Comparison of ENCODE assay signal across 15 cellular contexts in the genomic region with DNA sequence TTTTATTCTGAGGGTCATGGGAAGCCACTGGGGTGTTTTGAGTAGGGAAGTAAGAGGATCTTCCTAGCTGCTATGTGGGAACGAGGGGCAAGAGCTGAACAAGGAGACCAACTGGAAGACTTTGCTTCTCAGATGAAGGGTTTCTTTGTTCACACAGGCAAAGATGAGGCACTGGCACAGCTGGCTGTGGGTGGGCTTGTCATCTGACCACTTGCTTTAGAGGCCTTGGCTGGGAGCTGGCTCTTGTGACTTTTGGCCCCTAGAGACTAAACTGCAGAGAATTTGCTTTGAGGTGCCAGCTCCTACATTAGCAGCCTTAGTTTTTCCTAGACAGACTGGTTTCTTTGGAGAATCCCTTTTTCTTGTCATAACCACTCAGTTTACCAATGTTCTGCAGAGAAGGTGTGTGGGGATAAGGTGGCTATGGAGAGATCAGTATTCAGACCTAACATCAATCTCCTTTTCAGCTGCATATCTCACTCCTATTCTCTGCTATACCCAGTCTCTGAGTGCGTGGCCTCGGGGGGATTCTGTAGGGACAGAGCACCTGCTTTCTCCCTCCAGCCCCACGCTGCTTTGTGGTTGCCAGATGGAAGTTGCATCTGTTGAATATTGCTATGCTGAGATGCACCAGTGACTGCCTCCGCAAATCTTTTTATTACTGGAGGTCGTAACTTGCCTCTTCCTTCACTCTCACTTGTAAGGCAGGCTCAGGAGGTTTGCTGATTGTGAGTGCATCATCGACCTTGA. TPM values are rescaled to one million over a fixed set of nuclear protein-coding genes. Genes with fewer than 3 reads are reported as not detected.
DNase-seq lines count a peak whose midpoint lies in the region; ATAC-seq and TF ChIP-seq lines count a peak whose summit lies in the region.
"Had no signal": no experiment of that assay in that cellular context is flagged by ENCODE, and none has a peak within 500 bp of the region (broad histone marks: within the 10 kb centered on the region; RNA-seq: fewer than 3 reads in every experiment).

No MANE protein-coding gene starts in this region.

- 20% methylated on average over 7 of the region's 7 CpGs for WGBS in thymus

- H3K27me3 Mint-ChIP-seq in natural killer cell (ENCODE audit: low read depth in 2 of 2) (peaks cover 0 to 2% of the 10 kb centered on the region in 2 donors), Caco-2 (ENCODE audit: insufficient read depth, unreplicated experiment) (no peaks in the 10 kb centered on the region)
- H3K27me3 Mint-ChIP-seq in natural killer cell treated with Interleukin-12 subunit alpha and Interleukin-12 subunit beta and Interleukin-15 and Interleukin-18, amount 100 ng/mL, for 72 hours: peaks cover 0 to under 1% of the 10 kb centered on the region in 2 donors

- H2AFZ ChIP-seq in OCI-LY3 (ENCODE audit: low read depth, low read length): no peak overlapping the region
- H2AFZ ChIP-seq: parathyroid adenoma had no signal

- no peaks in the 10 kb centered on the region for H4K20me1 ChIP-seq in OCI-LY3 (ENCODE audit: insufficient read depth, low read length)

- intact Hi-C loops in natural killer cell (cut with micrococcal nuclease): loop anchor here (5.0 kb wide), 3 partner anchors 118 to 188 kb away; partner anchors contain the start of gene DYNC1H1
- intact Hi-C loops in head of caudate nucleus (cut with DNase I): no loop called here
- intact Hi-C loops in Caco-2 (cut with micrococcal nuclease; ENCODE audit: unreplicated experiment): loop anchor here (5.0 kb wide), 1 partner anchor 68 kb away; no protein-coding TSS in a partner anchor

- H3K79me2 ChIP-seq in OCI-LY3 (ENCODE audit: low read length): no peaks in the 10 kb centered on the region

- DNase-seq in natural killer cell (no peak), head of caudate nucleus (peak in 41 of 42 donors; percentile 32 to 88 (median 72)), Caco-2 (no peak)
- DNase-seq in natural killer cell treated with Interleukin-12 subunit alpha and Interleukin-12 subunit beta and Interleukin-15 and Interleukin-18, amount 100 ng/mL, for 72 hours (ENCODE audit: low spot score): no peak
- DNase-seq in stimulated activated CD8-positive, alpha-beta memory T cell treated with anti-CD3 and anti-CD28 coated beads, Interleukin-4, amount 100 ng/mL, for 48 hours: no peak
- DNase-seq: activated CD8-positive, alpha-beta memory T cell treated with anti-CD3 and anti-CD28 coated beads, Interleukin-2, amount 50 U/mL, for 4 hours; left ventricle myocardium superior; NCI-H1105 treated with DMSO at 0.1 percent for 48 hours; stimulated activated CD4-positive, alpha-beta T cell treated with anti-CD3 and anti-CD28 coated beads, Interleukin-2, amount 100 ng/mL, for 24 hours; stimulated activated naive CD8-positive, alpha-beta T cell treated with anti-CD3 and anti-CD28 coated beads, Interleukin-15, Interleukin-2, amounts not matched to agents 100 U/mL and 50 U/mL, for 24 hours had no signal

- H3K27ac ChIP-seq in OCI-LY3 (ENCODE audit: low read length): no peak overlapping the region
- peak overlapping the region; percentile 81 for H3K27ac ChIP-seq in thymus (ENCODE audit: low read depth)
- H3K27ac ChIP-seq: HL-60, parathyroid adenoma had no signal

- H3K4me1 Mint-ChIP-seq in natural killer cell (peaks cover 40 to 57% of the 10 kb centered on the region in 2 donors), Caco-2 (ENCODE audit: low read depth, unreplicated experiment) (no peaks in the 10 kb centered on the region)
- H3K4me1 Mint-ChIP-seq in natural killer cell treated with Interleukin-12 subunit alpha and Interleukin-12 subunit beta and Interleukin-15 and Interleukin-18, amount 100 ng/mL, for 72 hours (ENCODE audit: low read depth in 2 of 2): peaks cover 23 to 24% of the 10 kb centered on the region in 2 donors

- CTCF ChIA-PET in Caco-2 (lab: Charles Lee): interaction anchor here (0.6 kb wide), 1 partner anchor 321 kb away, joined by 3 read pairs; no protein-coding TSS in a partner anchor

- TF ChIP-seq CTCF in natural killer cell (IDR thresholded peaks at IDR 0.05) (no peak), OCI-LY3 (IDR thresholded peaks at IDR 0.05; ENCODE audit: low read depth, low read length) (no peak), Caco-2 (IDR thresholded peaks at IDR 0.05; ENCODE audit: insufficient read depth in 1 of 2, low read depth in 1 of 2, low read length in 1 of 2, severe bottlenecking in 1 of 2, unreplicated experiment in 1 of 2) (no peak)

- H3K9ac ChIP-seq in OCI-LY3 (ENCODE audit: low read length): no peak overlapping the region
- H3K9ac ChIP-seq: parathyroid adenoma had no signal

- ATAC-seq in natural killer cell (no peak), HG03095 (IDR thresholded peaks at IDR 0.05; ENCODE audit: unreplicated experiment) (no peak)
- no peak for ATAC-seq in natural killer cell treated with Interleukin-12 subunit alpha and Interleukin-12 subunit beta and Interleukin-15 and Interleukin-18, amount 100 ng/mL, for 72 hours
- ATAC-seq: left ventricle myocardium superior; stimulated activated naive CD8-positive, alpha-beta T cell treated with anti-CD3 and anti-CD28 coated beads, Interleukin-15, Interleukin-2, amounts not matched to agents 100 U/mL and 50 U/mL, for 24 hours had no signal

- H3K4me3 Mint-ChIP-seq in natural killer cell (no peak overlapping the region), Caco-2 (ENCODE audit: unreplicated experiment) (no peak overlapping the region)
- H3K4me3 Mint-ChIP-seq in natural killer cell treated with Interleukin-12 subunit alpha and Interleukin-12 subunit beta and Interleukin-15 and Interleukin-18, amount 100 ng/mL, for 72 hours: no peak overlapping the region

- peaks cover 4% of the 10 kb centered on the region; the same call in 1 of the 2 replicates for H3K9me3 ChIP-seq in OCI-LY3 (ENCODE audit: insufficient read depth, low read length)
- no peaks in the 10 kb centered on the region for H3K9me3 ChIP-seq in thymus (ENCODE audit: control insufficient read depth)
- H3K9me3 ChIP-seq in Caco-2: no peaks in the 10 kb centered on the region

- H3K27ac Mint-ChIP-seq in natural killer cell (peak overlapping the region; percentile 47 to 56), Caco-2 (ENCODE audit: unreplicated experiment) (no peak overlapping the region)
- peak overlapping the region in 1 of 2 donors; percentile 25 for H3K27ac Mint-ChIP-seq in natural killer cell treated with Interleukin-12 subunit alpha and Interleukin-12 subunit beta and Interleukin-15 and Interleukin-18, amount 100 ng/mL, for 72 hours

- H3K27me3 ChIP-seq in OCI-LY3 (ENCODE audit: low read depth, low read length): no peaks in the 10 kb centered on the region
- H3K27me3 ChIP-seq in thymus (ENCODE audit: control insufficient read depth, insufficient read depth): no peaks in the 10 kb centered on the region
- no peaks in the 10 kb centered on the region for H3K27me3 ChIP-seq in Caco-2 (replicated peaks; ENCODE audit: control insufficient read depth, insufficient read depth, low read length)

- H3K36me3 ChIP-seq in OCI-LY3 (replicated peaks; ENCODE audit: low read depth, low read length) (no peaks in the 10 kb centered on the region), thymus (ENCODE audit: control insufficient read depth, insufficient read depth) (peaks cover 10% of the 10 kb centered on the region), Caco-2 (ENCODE audit: control insufficient read depth, insufficient read depth, low read length) (no peaks in the 10 kb centered on the region)

- H3K9me3 Mint-ChIP-seq in natural killer cell (no peaks in the 10 kb centered on the region), Caco-2 (ENCODE audit: unreplicated experiment) (no peaks in the 10 kb centered on the region)
- H3K9me3 Mint-ChIP-seq in natural killer cell treated with Interleukin-12 subunit alpha and Interleukin-12 subunit beta and Interleukin-15 and Interleukin-18, amount 100 ng/mL, for 72 hours: no peaks in the 10 kb centered on the region

- H3K4me1 ChIP-seq in OCI-LY3 (ENCODE audit: low read length) (peaks cover 29% of the 10 kb centered on the region), thymus (ENCODE audit: control insufficient read depth, insufficient read depth, low read length) (peaks cover 37% of the 10 kb centered on the region), Caco-2 (no peaks in the 10 kb centered on the region)

- POLR2A ChIA-PET in Caco-2 (lab: Charles Lee): no interaction called here

- BruUV-seq in Caco-2 (replicated peaks; lab: Mats Ljungman, UMichigan): no TSS peak

- H3K36me3 Mint-ChIP-seq in natural killer cell: no peaks in the 10 kb centered on the region
- no peaks in the 10 kb centered on the region for H3K36me3 Mint-ChIP-seq in natural killer cell treated with Interleukin-12 subunit alpha and Interleukin-12 subunit beta and Interleukin-15 and Interleukin-18, amount 100 ng/mL, for 72 hours
- H3K36me3 Mint-ChIP-seq in Caco-2 (ENCODE audit: insufficient read depth, unreplicated experiment): no peaks in the 10 kb centered on the region

- peak overlapping the region; percentile 38 for H3K4me2 ChIP-seq in OCI-LY3 (ENCODE audit: low read length)

- H3K4me3 ChIP-seq in OCI-LY3 (ENCODE audit: low read length) (no peak overlapping the region), thymus (ENCODE audit: low read length) (peak overlapping the region; percentile 27), Caco-2 (ENCODE audit: low read depth, low read length) (no peak overlapping the region)

RNA-seq across cellular contexts. Expression of gene PPP2R5C, which starts 12.7 kb away (rescaled TPM):
- total RNA-seq in natural killer cell (100 to 1,000 TPM; 716 to 779 (median 736) TPM), Caco-2 (2022) (86.8 and 97.5 TPM in 2 replicates)
- total RNA-seq in natural killer cell treated with Interleukin-12 subunit alpha and Interleukin-12 subunit beta and Interleukin-15 and Interleukin-18, amount 100 ng/mL, for 72 hours: 100 to 1,000 TPM; 149 to 210 TPM
- polyA plus RNA-seq in thymus: 144 TPM

Comparison
In these comparisons a context has a peak if more than half of its experiments do, and no peak if none do; other contexts are left out.
1. DNase-seq: peak in head of caudate nucleus (41 of 42); none in natural killer cell (single experiment), natural killer cell treated with Interleukin-12 subunit alpha and Interleukin-12 subunit beta and Interleukin-15 and Interleukin-18, amount 100 ng/mL, for 72 hours (single experiment), stimulated activated CD8-positive, alpha-beta memory T cell treated with anti-CD3 and anti-CD28 coated beads, Interleukin-4, amount 100 ng/mL, for 48 hours (single experiment) and Caco-2 (0 of 2).